1 cellular context compared by ENCODE assay signal in genomic region chr1:217590598-217590997, GRCh38.
A peak's percentile ranks its signal among the peaks of the same experiment; 100 is the strongest.
TF ChIP-seq lines count a peak whose summit lies in the region.

No MANE protein-coding gene starts in this region.

TF ChIP-seq in HepG2, 621 proteins besides CTCF, POLR2A, EP300 and RAD21 (continued from another document):
- TF ChIP-seq ZNF574 (CRISPR knock-in tag; IDR thresholded peaks at IDR 0.05), result no peak
- TF ChIP-seq ARNTL (CRISPR knock-in tag; IDR thresholded peaks at IDR 0.05), result no peak
- no peak for TF ChIP-seq ZNF691 (CRISPR knock-in tag; IDR thresholded peaks at IDR 0.05; ENCODE audit: borderline replicate concordance, low read depth)
- TF ChIP-seq ATM (IDR thresholded peaks at IDR 0.05; ENCODE audit: borderline replicate concordance), result no peak
- TF ChIP-seq ZSCAN21 (CRISPR knock-in tag; IDR thresholded peaks at IDR 0.05; ENCODE audit: borderline replicate concordance), result no peak
- no peak for TF ChIP-seq SOX13 (IDR thresholded peaks at IDR 0.05)
- 0 out of 4 replicates have a peak, but pooled peaks of 1 of the 2 experiments have one; percentile 12 for TF ChIP-seq SOX13 (CRISPR knock-in tag; conservative IDR thresholded peaks at IDR 0.05 in 1 of 2, IDR thresholded peaks at IDR 0.05 in 1 of 2)
- TF ChIP-seq RCOR2 (CRISPR knock-in tag; IDR thresholded peaks at IDR 0.05), result no peak
- no peak for TF ChIP-seq ATAD3A (CRISPR knock-in tag; IDR thresholded peaks at IDR 0.05)
- no peak for TF ChIP-seq ZNF761 (CRISPR knock-in tag; conservative IDR thresholded peaks at IDR 0.05)
- TF ChIP-seq HOXD1 (CRISPR knock-in tag; IDR thresholded peaks at IDR 0.05), result no peak
- TF ChIP-seq ZNF839 (CRISPR knock-in tag; IDR thresholded peaks at IDR 0.05; ENCODE audit: borderline replicate concordance), result no peak
- TF ChIP-seq ZBTB7A (CRISPR knock-in tag; IDR thresholded peaks at IDR 0.05), result no peak
- TF ChIP-seq ZEB1 (IDR thresholded peaks at IDR 0.05; ENCODE audit: insufficient replicate concordance, low read depth), result no peak
- no peak for TF ChIP-seq ELF1 (CRISPR knock-in tag; IDR thresholded peaks at IDR 0.05)
- TF ChIP-seq IRF9 (CRISPR knock-in tag; IDR thresholded peaks at IDR 0.05; ENCODE audit: borderline replicate concordance), result no peak
- no peak for TF ChIP-seq NR2F6 (IDR thresholded peaks at IDR 0.05)
- no peak for TF ChIP-seq NR2F6 (CRISPR knock-in tag; IDR thresholded peaks at IDR 0.05)
- no peak for TF ChIP-seq TRIM22 (IDR thresholded peaks at IDR 0.05)
- no peak for TF ChIP-seq PLRG1 (conservative IDR thresholded peaks at IDR 0.05)
- TF ChIP-seq ZZZ3 (CRISPR knock-in tag; IDR thresholded peaks at IDR 0.05; ENCODE audit: borderline replicate concordance), result no peak
- no peak for TF ChIP-seq SIX1 (CRISPR knock-in tag; IDR thresholded peaks at IDR 0.05; ENCODE audit: borderline replicate concordance)
- TF ChIP-seq ZNF75D (CRISPR knock-in tag; IDR thresholded peaks at IDR 0.05; ENCODE audit: borderline replicate concordance), result no peak
- TF ChIP-seq NFRKB (IDR thresholded peaks at IDR 0.05), result no peak
- no peak for TF ChIP-seq ZNF224 (CRISPR knock-in tag; IDR thresholded peaks at IDR 0.05)
- TF ChIP-seq HOXA9 (CRISPR knock-in tag; IDR thresholded peaks at IDR 0.05; ENCODE audit: borderline replicate concordance), result no peak
- peak; percentile 48; the same call in 1 of the 2 replicates for TF ChIP-seq HNF4G (IDR thresholded peaks at IDR 0.05; ENCODE audit: borderline replicate concordance, low read depth, low read length)
- peak; percentile 32; the same call in 1 of the 2 replicates for TF ChIP-seq HNF4G (CRISPR knock-in tag; IDR thresholded peaks at IDR 0.05; ENCODE audit: borderline replicate concordance, low read depth)
- no peak for TF ChIP-seq MTA1 (CRISPR knock-in tag; IDR thresholded peaks at IDR 0.05; ENCODE audit: borderline replicate concordance)
- no peak for TF ChIP-seq ZFP36L2 (CRISPR knock-in tag; IDR thresholded peaks at IDR 0.05)
- no peak for TF ChIP-seq ZNF687 (CRISPR knock-in tag; IDR thresholded peaks at IDR 0.05)
- TF ChIP-seq ZNF572 (CRISPR knock-in tag; IDR thresholded peaks at IDR 0.05), result no peak
- TF ChIP-seq TFDP1 (CRISPR knock-in tag; IDR thresholded peaks at IDR 0.05; ENCODE audit: borderline replicate concordance), result no peak
- peak; percentile 47; the same call in 1 of the 2 replicates for TF ChIP-seq EHMT2 (IDR thresholded peaks at IDR 0.05; ENCODE audit: borderline replicate concordance, low read depth, low read length)
- no peak for TF ChIP-seq NFYC (CRISPR knock-in tag; IDR thresholded peaks at IDR 0.05)
- TF ChIP-seq CHD4 (IDR thresholded peaks at IDR 0.05; ENCODE audit: borderline replicate concordance, low read length), result peak; percentile 54; the same call in 1 of the 2 replicates
- no peak for TF ChIP-seq MEIS1 (CRISPR knock-in tag; IDR thresholded peaks at IDR 0.05; ENCODE audit: borderline replicate concordance)
- TF ChIP-seq KLF15 (CRISPR knock-in tag; IDR thresholded peaks at IDR 0.05; ENCODE audit: borderline replicate concordance), result no peak
- TF ChIP-seq MED8 (CRISPR knock-in tag; IDR thresholded peaks at IDR 0.05; ENCODE audit: insufficient replicate concordance), result no peak
- no peak for TF ChIP-seq ERF (CRISPR knock-in tag; IDR thresholded peaks at IDR 0.05)
- no peak for TF ChIP-seq SP2 (CRISPR knock-in tag; IDR thresholded peaks at IDR 0.05)
- TF ChIP-seq MNT (IDR thresholded peaks at IDR 0.05), result no peak
TF ChIP-seq in HepG2: peak in this region for 13.
